Comparison of ENCODE assay signal across 1 cellular context in the genomic region with DNA sequence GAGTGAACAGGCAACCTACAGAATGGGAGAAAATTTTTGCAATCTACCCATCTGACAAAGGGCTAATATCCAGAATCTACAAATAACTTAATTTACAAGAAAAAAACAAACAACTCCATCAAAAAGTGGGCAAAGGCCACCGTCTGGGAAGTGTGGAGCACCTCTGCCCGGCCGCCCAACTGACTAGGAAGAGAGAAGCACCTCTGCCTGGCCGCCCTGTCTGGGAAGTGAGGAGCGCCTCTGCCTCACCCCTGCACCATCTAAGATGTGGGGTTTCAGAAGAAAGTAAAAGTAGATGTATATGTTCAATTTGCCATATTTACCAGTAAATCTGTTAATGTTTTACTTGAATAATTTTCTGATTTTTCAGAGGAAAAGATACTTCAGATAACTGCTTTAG.
"Had no signal": no experiment of that assay in that cellular context is flagged by ENCODE, and none has a peak within 500 bp of the region (broad histone marks: within the 10 kb centered on the region; RNA-seq: fewer than 3 reads in every experiment).

No MANE protein-coding gene starts in this region.

- ATAC-seq: GM12878 had no signal

- H3K4me3 ChIP-seq: GM12878 had no signal
